ENCODE assay signal across 18 cellular contexts in genomic region chr10:95524358-95525032, GRCh38. TPM values are rescaled to one million over a fixed set of nuclear protein-coding genes. Genes with fewer than 3 reads are reported as not detected.
DNase-seq lines count a peak whose midpoint lies in the region; ATAC-seq and TF ChIP-seq lines count a peak whose summit lies in the region.
"Had no signal": no experiment of that assay in that cellular context is flagged by ENCODE, and none has a peak within 500 bp of the region (broad histone marks: within the 10 kb centered on the region; RNA-seq: fewer than 3 reads in every experiment).

No MANE protein-coding gene starts in this region.

- peaks cover 0 to 9% of the 10 kb centered on the region in 2 donors for H3K4me1 ChIP-seq in breast epithelium
- peaks cover 3% of the 10 kb centered on the region for H3K4me1 ChIP-seq in mammary epithelial cell (ENCODE audit: insufficient read depth, low read length)
- H3K4me1 ChIP-seq in colonic mucosa, result no peaks in the 10 kb centered on the region
- peaks cover 81% of the 10 kb centered on the region for H3K4me1 ChIP-seq in muscle layer of colon (ENCODE audit: insufficient read depth, low read length)
- H3K4me1 ChIP-seq in thoracic aorta (ENCODE audit: control insufficient read depth in 1 of 2, low read depth in 2 of 2), result peaks cover 61 to 100% of the 10 kb centered on the region in 2 donors
- H3K4me1 ChIP-seq: BE2C had no signal

- H3K27me3 ChIP-seq in breast epithelium, result no peaks in the 10 kb centered on the region
- H3K27me3 ChIP-seq in mammary epithelial cell (ENCODE audit: insufficient read depth, low read length), result peaks cover 5% of the 10 kb centered on the region
- H3K27me3 ChIP-seq in colonic mucosa, result no peaks in the 10 kb centered on the region
- no peaks in the 10 kb centered on the region for H3K27me3 ChIP-seq in muscle layer of colon (ENCODE audit: control insufficient read depth in 1 of 2, insufficient read depth in 2 of 2, low read length in 2 of 2)
- no peaks in the 10 kb centered on the region for H3K27me3 ChIP-seq in thoracic aorta (replicated peaks; ENCODE audit: insufficient read depth)
- H3K27me3 ChIP-seq: BE2C had no signal

- no peak overlapping the region for H3K9ac ChIP-seq in mammary epithelial cell (ENCODE audit: insufficient read depth, low read length)
- no peak overlapping the region for H3K9ac ChIP-seq in colonic mucosa (ENCODE audit: low read depth in 2 of 2, low read length in 2 of 2)
- no peak overlapping the region for H3K9ac ChIP-seq in muscle layer of colon (ENCODE audit: low read length)

- H3K27ac ChIP-seq in breast epithelium, result peak overlapping the region; percentile 4
- H3K27ac ChIP-seq in mammary epithelial cell (ENCODE audit: insufficient read depth, low read depth, low read length), result no peak overlapping the region
- peak overlapping the region; percentile 14 for H3K27ac ChIP-seq in colonic mucosa
- peak overlapping the region; percentile 81 for H3K27ac ChIP-seq in muscle layer of colon (ENCODE audit: low read depth, low read length)
- H3K27ac ChIP-seq in thoracic aorta, result peak overlapping the region; percentile 1 to 36
- H3K27ac ChIP-seq: HL-60 had no signal

- 92% methylated on average over 7 of the region's 7 CpGs for WGBS in mammary epithelial cell (ENCODE audit: low coverage, missing lambda C conversion rate)

- H4K20me1 ChIP-seq in mammary epithelial cell (ENCODE audit: insufficient read depth, low read length), result no peaks in the 10 kb centered on the region

- intact Hi-C loops in breast epithelium (cut with DNase I; ENCODE audit: low total_unique reads) (loop anchor here (5.0 kb wide), 1 partner anchor 267 kb away; no protein-coding TSS in a partner anchor), mammary epithelial cell (cut with micrococcal nuclease) (no loop called here), colonic mucosa (cut with DNase I) (no loop called here)

- ATAC-seq in thoracic aorta (ENCODE audit: insufficient number of reproducible peaks, low FRiP score, low read depth), result no peak
- ATAC-seq: CD8-positive, alpha-beta T cell; PC-3 had no signal

- no peak overlapping the region for H3K4me2 ChIP-seq in mammary epithelial cell (ENCODE audit: insufficient read depth, low read depth, low read length)

- CTCF ChIA-PET in mammary epithelial cell (lab: Charles Lee; ENCODE audit: low non-redundant PET), result no interaction called here

- no peak for TF ChIP-seq POLR2A in breast epithelium (IDR thresholded peaks at IDR 0.05)

- DNase-seq in breast epithelium (ENCODE audit: low spot score in 2 of 2) (no peak), mammary epithelial cell (no peak), colonic mucosa (no peak), thoracic aorta (ENCODE audit: low spot score) (no peak), NCI-H146 treated with DMSO at 0.1 percent for 48 hours (lab: John Stamatoyannopoulos, UW; ENCODE audit: unreplicated experiment) (no peak), G401 (ENCODE audit: low spot score) (no peak), occipital lobe (lab: John Stamatoyannopoulos, UW) (no peak)
- DNase-seq: 8988T; BE2C; CD8-positive, alpha-beta T cell; DMS79; H9; NCI-H1930; NCI-H446; NCI-H82; PC-3 had no signal

- H3K4me3 ChIP-seq in breast epithelium (no peak overlapping the region), mammary epithelial cell (replicated peaks in 1 of 3; ENCODE audit: insufficient read depth in 1 of 3, low read depth in 2 of 3, low read length in 3 of 3) (no peak overlapping the region), colonic mucosa (no peak overlapping the region), muscle layer of colon (ENCODE audit: low read depth in 1 of 2, low read length in 2 of 2) (no peak overlapping the region), thoracic aorta (peak overlapping the region; percentile 7)

- no peaks in the 10 kb centered on the region for H3K79me2 ChIP-seq in mammary epithelial cell (ENCODE audit: insufficient read depth, low read length)

- H3K36me3 ChIP-seq in breast epithelium, result no peaks in the 10 kb centered on the region
- H3K36me3 ChIP-seq in mammary epithelial cell (ENCODE audit: insufficient read depth, low read length), result no peaks in the 10 kb centered on the region
- no peaks in the 10 kb centered on the region for H3K36me3 ChIP-seq in colonic mucosa
- no peaks in the 10 kb centered on the region for H3K36me3 ChIP-seq in muscle layer of colon (ENCODE audit: insufficient read depth, low read length)
- H3K36me3 ChIP-seq in thoracic aorta, result no peaks in the 10 kb centered on the region
- H3K36me3 ChIP-seq: BE2C had no signal

- H2AFZ ChIP-seq in mammary epithelial cell (ENCODE audit: low read depth, low read length), result no peak overlapping the region

- H3K9me3 ChIP-seq in breast epithelium (no peaks in the 10 kb centered on the region), mammary epithelial cell (replicated peaks; ENCODE audit: insufficient read depth, low read length) (no peaks in the 10 kb centered on the region), colonic mucosa (no peaks in the 10 kb centered on the region), muscle layer of colon (ENCODE audit: low read length) (no peaks in the 10 kb centered on the region), thoracic aorta (no peaks in the 10 kb centered on the region)
- H3K9me3 ChIP-seq: BE2C had no signal

- no peak for TF ChIP-seq CTCF in breast epithelium (IDR thresholded peaks at IDR 0.05)
- no peak for TF ChIP-seq CTCF in mammary epithelial cell (conservative IDR thresholded peaks at IDR 0.05 in 1 of 2, IDR thresholded peaks at IDR 0.05 in 1 of 2; ENCODE audit: extremely low read depth in 1 of 2, insufficient read depth in 1 of 2, low read depth in 1 of 2, low read length in 2 of 2)
- no peak for TF ChIP-seq CTCF in colonic mucosa (IDR thresholded peaks at IDR 0.05)
- no peak for TF ChIP-seq CTCF in thoracic aorta (IDR thresholded peaks at IDR 0.05)

- in situ Hi-C loops in mammary epithelial cell (cut with MboI; ENCODE audit: low sequenced_read_pairs in 2 of 2) (no loop called here), G401 (cut with HindIII; ENCODE audit: low sequenced_read_pairs) (no loop called here)

- BruUV-seq in mammary epithelial cell (replicated peaks; lab: Mats Ljungman, UMichigan), result no TSS peak

- dilution Hi-C loops in mammary epithelial cell (cut with HindIII; ENCODE audit: low sequenced_read_pairs), result no loop called here

RNA-seq across cellular contexts. Expression of gene SORBS1, which starts 36.7 kb away (rescaled TPM):
- total RNA-seq in breast epithelium (100 to 1,000 TPM; 156 to 455 (median 200) TPM), mammary epithelial cell (1 to 10 TPM; 1.6 to 9.8 TPM), colonic mucosa (100 to 1,000 TPM in 1 of 2 donors, 10 to 100 TPM in 1; 17.6 to 150 TPM), thoracic aorta (1,000 to 10,000 TPM; 1,110 to 1,659 TPM), occipital lobe (123 TPM)
- polyA plus RNA-seq in mammary epithelial cell, result 0.70 TPM
- polyA minus RNA-seq in mammary epithelial cell, result not detected
- 0.18 TPM in 1 of 2 replicates, not detected in the other for total RNA-seq in G401 (2014; rRNA removed; shearing (Covaris generic))
